8 cellular contexts compared by ENCODE assay signal in genomic region chr4:128862608-128863313, GRCh38. TPM values are rescaled to one million over a fixed set of nuclear protein-coding genes. Genes with fewer than 3 reads are reported as not detected.
DNase-seq lines count a peak whose midpoint lies in the region; ATAC-seq and TF ChIP-seq lines count a peak whose summit lies in the region.

No MANE protein-coding gene starts in this region.

- ATAC-seq in GM18508 (IDR thresholded peaks at IDR 0.05; ENCODE audit: insufficient read depth, unreplicated experiment) (peak; percentile 45), HG02798 (IDR thresholded peaks at IDR 0.05; ENCODE audit: poor library complexity, unreplicated experiment) (peak; percentile 66), activated B cell treated with CpG ODN at 0.5 μM for 24 hours (ENCODE audit: low read depth) (peak; percentile 72), GM19324 (IDR thresholded peaks at IDR 0.05; ENCODE audit: low FRiP score, unreplicated experiment) (no peak), esophagus mucosa (no peak)

- no peaks in the 10 kb centered on the region for H3K27me3 Mint-ChIP-seq in activated B cell treated with CpG ODN at 0.5 μM for 24 hours

- H3K36me3 Mint-ChIP-seq in activated B cell treated with CpG ODN at 0.5 μM for 24 hours (ENCODE audit: low read depth), result peaks cover 83% of the 10 kb centered on the region

- CTCF ChIA-PET in activated B cell treated with CpG ODN at 0.5 μM for 24 hours (lab: Charles Lee), result interaction anchor here (0.7 to 2.5 kb wide), 12 partner anchors 9 to 670 kb away, joined by 3 to 14 read pairs (median 3); no protein-coding TSS in a partner anchor

- H3K4me1 Mint-ChIP-seq in activated B cell treated with CpG ODN at 0.5 μM for 24 hours, result peaks cover 37% of the 10 kb centered on the region

- no peaks in the 10 kb centered on the region for H3K9me3 Mint-ChIP-seq in activated B cell treated with CpG ODN at 0.5 μM for 24 hours

- TF ChIP-seq CTCF in activated B cell treated with CpG ODN at 0.5 μM for 24 hours (IDR thresholded peaks at IDR 0.05), result no peak

- DNase-seq in activated B cell treated with CpG ODN at 0.5 μM for 24 hours (no peak), GOT3 (lab: John Stamatoyannopoulos, UW) (no peak)
- peak; percentile 25 for DNase-seq in effector CD4-positive, alpha-beta T cell
- peak; percentile 15 to 49 for DNase-seq in stimulated activated CD8-positive, alpha-beta memory T cell treated with anti-CD3 and anti-CD28 coated beads, Interleukin-15, amount 100 ng/mL, for 4 hours (ENCODE audit: low read depth in 2 of 2)

- peak overlapping the region; percentile 62 for H3K27ac Mint-ChIP-seq in activated B cell treated with CpG ODN at 0.5 μM for 24 hours

- peak overlapping the region; percentile 29 for H3K4me3 Mint-ChIP-seq in activated B cell treated with CpG ODN at 0.5 μM for 24 hours

- intact Hi-C loops in activated B cell treated with CpG ODN at 0.5 μM for 24 hours (cut with micrococcal nuclease), result loop anchor here (1.0 to 5.0 kb wide), 8 partner anchors 35 to 671 kb away; partner anchors contain the start of genes JADE1 and PGRMC2

- POLR2A ChIA-PET in activated B cell treated with CpG ODN at 0.5 μM for 24 hours (lab: Charles Lee), result interaction anchor here (0.6 to 0.8 kb wide), 2 partner anchors 42 to 51 kb away, joined by 3 read pairs; no protein-coding TSS in a partner anchor

RNA-seq across cellular contexts. Expression of gene JADE1, which starts 53.3 kb away (rescaled TPM):
- total RNA-seq in activated B cell treated with CpG ODN at 0.5 μM for 24 hours (26.2 and 29.2 TPM in 2 replicates), esophagus mucosa (9.8 TPM)

Comparison
In these comparisons a context has a peak if more than half of its experiments do, and no peak if none do; other contexts are left out.
1. ATAC-seq: peak in GM18508 (single experiment), HG02798 (single experiment) and activated B cell treated with CpG ODN at 0.5 μM for 24 hours (single experiment); none in GM19324 (single experiment) and esophagus mucosa (single experiment).
2. DNase-seq: peak in effector CD4-positive, alpha-beta T cell (single experiment) and stimulated activated CD8-positive, alpha-beta memory T cell treated with anti-CD3 and anti-CD28 coated beads, Interleukin-15, amount 100 ng/mL, for 4 hours (2 of 2); none in activated B cell treated with CpG ODN at 0.5 μM for 24 hours (single experiment) and GOT3 (single experiment).